26 cellular contexts compared by ENCODE assay signal in the genomic region with DNA sequence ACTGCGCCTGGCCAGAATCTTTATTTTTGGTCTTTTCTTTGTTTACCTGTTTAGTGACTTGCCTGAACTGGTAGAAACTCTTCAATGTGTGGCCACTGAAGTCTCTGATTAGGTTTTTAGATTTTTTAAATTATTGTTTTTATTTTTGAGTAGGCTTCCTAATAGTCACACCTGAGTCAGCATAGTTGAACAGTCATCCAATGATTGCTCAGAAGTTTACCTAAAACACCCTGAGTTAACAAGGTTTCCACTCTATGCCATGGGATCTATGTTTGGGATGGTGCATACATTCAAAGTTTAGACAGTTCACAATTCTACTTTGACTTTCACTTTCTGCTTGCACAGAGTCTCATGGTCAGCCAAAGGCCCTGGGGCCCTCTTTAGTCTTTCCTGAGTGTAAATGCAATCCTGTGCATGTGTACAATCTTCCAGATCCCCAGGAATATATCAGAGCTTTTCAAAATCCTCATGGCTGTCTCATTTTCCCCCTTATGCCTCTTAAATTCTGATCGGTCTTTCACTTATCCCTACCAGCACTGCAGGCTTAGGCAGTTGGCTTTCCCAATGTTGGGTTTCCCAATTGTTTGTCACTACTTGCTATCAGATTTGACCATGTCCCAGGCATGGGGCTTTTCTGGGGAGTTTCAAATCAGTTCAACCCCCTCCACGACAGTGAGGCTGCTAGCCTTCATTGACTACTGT.
"Had no signal": no experiment of that assay in that cellular context is flagged by ENCODE, and none has a peak within 500 bp of the region (broad histone marks: within the 10 kb centered on the region; RNA-seq: fewer than 3 reads in every experiment).

No MANE protein-coding gene starts in this region.

- H3K27me3 ChIP-seq: ascending aorta, SJCRH30 had no signal

- H3K36me3 Mint-ChIP-seq: activated CD8-positive, alpha-beta memory T cell treated with anti-CD3 and anti-CD28 coated beads, Interleukin-2, amount 10 ng/mL, durations not matched to agents 7 days and 5 days; activated naive CD8-positive, alpha-beta T cell treated with anti-CD3 and anti-CD28 coated beads, Interleukin-2, amount 10 ng/mL, durations not matched to agents 7 days and 5 days had no signal

- DNase-seq: activated B cell treated with CpG ODN at 0.5 μM for 24 hours; activated CD4-positive, alpha-beta memory T cell treated with anti-CD3 and anti-CD28 coated beads, Interleukin-2, amount 10 ng/mL, durations not matched to agents 7 days and 5 days; activated CD4-positive, alpha-beta T cell treated with anti-CD3 and anti-CD28 coated beads for 1 hour; activated CD4-positive, alpha-beta T cell treated with anti-CD3 and anti-CD28 coated beads for 48 hours; activated CD8-positive, alpha-beta memory T cell treated with anti-CD3 and anti-CD28 coated beads for 24 hours; activated CD8-positive, alpha-beta memory T cell treated with anti-CD3 and anti-CD28 coated beads, Interleukin-2, amount 10 ng/mL, durations not matched to agents 7 days and 5 days; activated CD8-positive, alpha-beta memory T cell treated with anti-CD3 and anti-CD28 coated beads, Interleukin-2, amount 50 U/mL, for 48 hours; activated effector memory CD4-positive, alpha-beta T cell treated with Interleukin-2 at 50 U/mL for 16 hours; activated naive CD8-positive, alpha-beta T cell treated with anti-CD3 and anti-CD28 coated beads, Interleukin-2, amount 10 ng/mL, durations not matched to agents 7 days and 5 days; activated T-cell treated with anti-CD3 and anti-CD28 coated beads, Interleukin-2, amount 50 U/mL, for 48 hours; amygdala; NCI-H1105; NCI-H1436; NCI-H1694; NCI-H2029; NCI-H345; NCI-H524 treated with DMSO at 0.1 percent for 48 hours; SHP77; SJCRH30; SK-N-SH had no signal

- H3K9me3 ChIP-seq: SJCRH30 had no signal

- H3K36me3 ChIP-seq: ascending aorta, SJCRH30 had no signal

- H3K27me3 Mint-ChIP-seq: activated CD8-positive, alpha-beta memory T cell treated with anti-CD3 and anti-CD28 coated beads, Interleukin-2, amount 10 ng/mL, durations not matched to agents 7 days and 5 days had no signal

- H3K4me3 Mint-ChIP-seq: activated B cell treated with CpG ODN at 0.5 μM for 24 hours; activated CD4-positive, alpha-beta memory T cell treated with anti-CD3 and anti-CD28 coated beads, Interleukin-2, amount 10 ng/mL, durations not matched to agents 7 days and 5 days; activated CD8-positive, alpha-beta memory T cell treated with anti-CD3 and anti-CD28 coated beads, Interleukin-2, amount 10 ng/mL, durations not matched to agents 7 days and 5 days; activated naive CD4-positive, alpha-beta T cell treated with anti-CD3 and anti-CD28 coated beads, Interleukin-2, amount 50 U/mL, for 24 hours; activated naive CD8-positive, alpha-beta T cell treated with anti-CD3 and anti-CD28 coated beads, Interleukin-2, amount 10 ng/mL, durations not matched to agents 7 days and 5 days; T-helper 1 cell treated with Interleukin-12 subunit alpha and Interleukin-12 subunit beta and Interleukin-4 antibody, amounts not matched to agents 30 μg/mL and 1 μg/mL, for 36 hours; T-helper 2 cell treated with Interferon-gamma antibody and Interleukin-4, amounts not matched to agents 5 μg/mL and 100 μg/mL, for 36 hours had no signal

- H3K4me1 Mint-ChIP-seq: activated CD4-positive, alpha-beta memory T cell treated with anti-CD3 and anti-CD28 coated beads, Interleukin-2, amount 10 ng/mL, durations not matched to agents 7 days and 5 days; activated CD8-positive, alpha-beta memory T cell treated with anti-CD3 and anti-CD28 coated beads, Interleukin-2, amount 10 ng/mL, durations not matched to agents 7 days and 5 days; activated naive CD4-positive, alpha-beta T cell treated with anti-CD3 and anti-CD28 coated beads, Interleukin-2, amount 50 U/mL, for 24 hours; activated naive CD8-positive, alpha-beta T cell treated with anti-CD3 and anti-CD28 coated beads, Interleukin-2, amount 10 ng/mL, durations not matched to agents 7 days and 5 days had no signal

- H3K27ac ChIP-seq: ascending aorta, KMS-11, SJCRH30, VCaP had no signal

- H3K4me2 ChIP-seq: KMS-11, SK-N-SH had no signal

- H3K27ac Mint-ChIP-seq: activated B cell treated with CpG ODN at 0.5 μM for 24 hours; activated CD4-positive, alpha-beta memory T cell treated with anti-CD3 and anti-CD28 coated beads, Interleukin-2, amount 10 ng/mL, durations not matched to agents 7 days and 5 days; activated CD8-positive, alpha-beta memory T cell treated with anti-CD3 and anti-CD28 coated beads, Interleukin-2, amount 10 ng/mL, durations not matched to agents 7 days and 5 days; activated naive CD4-positive, alpha-beta T cell treated with anti-CD3 and anti-CD28 coated beads, Interleukin-2, amount 50 U/mL, for 24 hours; activated naive CD8-positive, alpha-beta T cell treated with anti-CD3 and anti-CD28 coated beads, Interleukin-2, amount 10 ng/mL, durations not matched to agents 7 days and 5 days; T-helper 1 cell treated with Interleukin-12 subunit alpha and Interleukin-12 subunit beta and Interleukin-4 antibody, amounts not matched to agents 30 μg/mL and 1 μg/mL, for 36 hours; T-helper 2 cell treated with Interferon-gamma antibody and Interleukin-4, amounts not matched to agents 5 μg/mL and 100 μg/mL, for 36 hours had no signal

- H3K9me3 Mint-ChIP-seq: activated CD4-positive, alpha-beta memory T cell treated with anti-CD3 and anti-CD28 coated beads, Interleukin-2, amount 10 ng/mL, durations not matched to agents 7 days and 5 days; activated naive CD8-positive, alpha-beta T cell treated with anti-CD3 and anti-CD28 coated beads, Interleukin-2, amount 10 ng/mL, durations not matched to agents 7 days and 5 days; T-helper 1 cell treated with Interleukin-12 subunit alpha and Interleukin-12 subunit beta and Interleukin-4 antibody, amounts not matched to agents 30 μg/mL and 1 μg/mL, for 36 hours; T-helper 2 cell treated with Interferon-gamma antibody and Interleukin-4, amounts not matched to agents 5 μg/mL and 100 μg/mL, for 36 hours had no signal

- H3K4me3 ChIP-seq: ascending aorta, SJCRH30 had no signal

- H3K4me1 ChIP-seq: ascending aorta, SJCRH30 had no signal

- H3K9ac ChIP-seq: KMS-11, SK-N-SH had no signal
